ENCODE assay signal across 8 cellular contexts in the genomic region with DNA sequence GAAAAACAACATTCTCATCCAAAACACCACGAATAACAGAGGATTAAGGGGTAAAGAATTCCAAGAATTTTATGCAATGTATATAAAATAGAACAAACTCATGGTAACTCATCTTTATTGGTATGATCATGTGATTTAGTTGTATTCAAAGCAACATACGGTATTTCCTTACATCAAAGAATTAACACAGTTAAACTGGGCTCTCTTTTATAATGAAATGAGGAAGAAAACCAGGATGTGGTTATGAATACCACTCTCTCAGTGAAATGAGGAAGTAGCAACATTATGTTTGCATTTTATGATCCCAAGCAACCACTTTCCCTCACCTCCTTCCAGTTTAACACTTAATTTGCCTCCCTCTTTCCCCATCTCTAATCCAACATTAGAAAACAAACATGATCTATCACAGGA. TPM values are rescaled to one million over a fixed set of nuclear protein-coding genes. Genes with fewer than 3 reads are reported as not detected.
DNase-seq lines count a peak whose midpoint lies in the region; ATAC-seq and TF ChIP-seq lines count a peak whose summit lies in the region.

No MANE protein-coding gene starts in this region.

- peaks cover 2% of the 10 kb centered on the region for H3K36me3 ChIP-seq in urinary bladder (ENCODE audit: insufficient read depth)

- peak; percentile 3 for DNase-seq in NCI-H1436 treated with DMSO at 0.1 percent for 48 hours (lab: John Stamatoyannopoulos, UW)
- no peak for DNase-seq in NCI-H1436 (lab: John Stamatoyannopoulos, UW)
- peak; percentile 88 for DNase-seq in OCI-M1 (lab: John Stamatoyannopoulos, UW)
- DNase-seq in endothelial cell (ENCODE audit: low spot score), result no peak
- DNase-seq in SHP77 (lab: John Stamatoyannopoulos, UW), result no peak
- DNase-seq in stimulated activated CD4-positive, alpha-beta T cell treated with anti-CD3 and anti-CD28 coated beads, Interleukin-2, amount 100 ng/mL, for 24 hours, result no peak

- no peak overlapping the region for H3K4me3 ChIP-seq in urinary bladder (ENCODE audit: low read depth, low read length)

- peak overlapping the region; percentile 50 for H3K27ac ChIP-seq in urinary bladder (ENCODE audit: low read depth)

- H3K27ac Mint-ChIP-seq in endothelial cell (ENCODE audit: unreplicated experiment), result peak overlapping the region; percentile 94

- H3K27me3 Mint-ChIP-seq in endothelial cell (ENCODE audit: unreplicated experiment), result no peaks in the 10 kb centered on the region

- 36% methylated on average over 2 of the region's 2 CpGs for WGBS in urinary bladder

- no peak for TF ChIP-seq CTCF in endothelial cell (IDR thresholded peaks at IDR 0.05; ENCODE audit: unreplicated experiment)

- peaks cover 2% of the 10 kb centered on the region for H3K4me1 ChIP-seq in urinary bladder (ENCODE audit: insufficient read depth)

- peaks cover 24% of the 10 kb centered on the region for H3K36me3 Mint-ChIP-seq in endothelial cell (ENCODE audit: low read depth, unreplicated experiment)

- no peaks in the 10 kb centered on the region for H3K9me3 Mint-ChIP-seq in endothelial cell (ENCODE audit: unreplicated experiment)

- peak; percentile 64 for ATAC-seq in HG02840 (IDR thresholded peaks at IDR 0.05; ENCODE audit: low FRiP score, unreplicated experiment)

- H3K4me3 Mint-ChIP-seq in endothelial cell (ENCODE audit: unreplicated experiment), result no peak overlapping the region

- H3K4me1 Mint-ChIP-seq in endothelial cell (ENCODE audit: unreplicated experiment), result peaks cover 29% of the 10 kb centered on the region

RNA-seq across cellular contexts. Expression of gene SPTLC2, which starts 22.9 kb away (rescaled TPM):
- total RNA-seq in endothelial cell (ENCODE audit: unreplicated experiment), result 63.6 TPM
- total RNA-seq in urinary bladder, result 55.0 TPM
- 12.8 TPM for polyA plus RNA-seq in urinary bladder

Comparison
In these comparisons a context has a peak if more than half of its experiments do, and no peak if none do; other contexts are left out.
1. DNase-seq: peak in NCI-H1436 treated with DMSO at 0.1 percent for 48 hours (single experiment) and OCI-M1 (single experiment); none in NCI-H1436 (single experiment), endothelial cell (single experiment), SHP77 (0 of 2) and stimulated activated CD4-positive, alpha-beta T cell treated with anti-CD3 and anti-CD28 coated beads, Interleukin-2, amount 100 ng/mL, for 24 hours (0 of 2).